Comparison of ENCODE assay signal across 1 cellular context in genomic region chr16:87811454-87811853, GRCh38.
TF ChIP-seq lines count a peak whose summit lies in the region.

No MANE protein-coding gene starts in this region.

TF ChIP-seq in GM12878, 131 proteins besides CTCF, POLR2A, EP300 and RAD21:
- TF ChIP-seq RUNX3 (IDR thresholded peaks at IDR 0.05; ENCODE audit: low read length) (peak; percentile 47), IKZF2 (IDR thresholded peaks at IDR 0.05) (peak in 1 of 2 experiments; percentile 48; a peak in 2 of 4 replicates), CBFB (IDR thresholded peaks at IDR 0.05; ENCODE audit: low read depth) (0 out of 2 replicates have a peak, but pooled peaks have one; percentile 13), NBN (IDR thresholded peaks at IDR 0.05) (0 out of 2 replicates have a peak, but pooled peaks have one; percentile 15), MTA2 (IDR thresholded peaks at IDR 0.05; ENCODE audit: low read depth) (0 out of 2 replicates have a peak, but pooled peaks have one; percentile 24)
